20 cellular contexts compared by ENCODE assay signal in genomic region chr4:144650311-144650820, GRCh38. TPM values are rescaled to one million over a fixed set of nuclear protein-coding genes. Genes with fewer than 3 reads are reported as not detected.
DNase-seq lines count a peak whose midpoint lies in the region; ATAC-seq and TF ChIP-seq lines count a peak whose summit lies in the region.
"Had no signal": no experiment of that assay in that cellular context is flagged by ENCODE, and none has a peak within 500 bp of the region (broad histone marks: within the 10 kb centered on the region; RNA-seq: fewer than 3 reads in every experiment).

No MANE protein-coding gene starts in this region.

- no peaks in the 10 kb centered on the region for H3K9me3 ChIP-seq in SJSA1 (replicated peaks)
- no peaks in the 10 kb centered on the region for H3K9me3 ChIP-seq in upper lobe of left lung
- H3K9me3 ChIP-seq: A549 had no signal

- no peak for TF ChIP-seq CTCF in fibroblast of the aortic adventitia (IDR thresholded peaks at IDR 0.05; ENCODE audit: insufficient read depth, low read length)
- TF ChIP-seq CTCF in upper lobe of left lung (IDR thresholded peaks at IDR 0.05): no peak
- TF ChIP-seq CTCF in coronary artery (IDR thresholded peaks at IDR 0.05): no peak

- TF ChIP-seq EP300 in upper lobe of left lung (IDR thresholded peaks at IDR 0.05): no peak

- H3K4me1 ChIP-seq in SJSA1 (replicated peaks) (peaks cover 76% of the 10 kb centered on the region), upper lobe of left lung (peaks cover 13 to 20% (median 16%) of the 10 kb centered on the region in 4 donors)

- H3K36me3 ChIP-seq in SJSA1: no peaks in the 10 kb centered on the region
- no peaks in the 10 kb centered on the region for H3K36me3 ChIP-seq in upper lobe of left lung

- no peak for TF ChIP-seq POLR2A in upper lobe of left lung (IDR thresholded peaks at IDR 0.05)

- no peak for ATAC-seq in upper lobe of left lung (ENCODE audit: low FRiP score in 2 of 2)
- ATAC-seq in GM21526 (IDR thresholded peaks at IDR 0.05; ENCODE audit: low FRiP score, unreplicated experiment): no peak
- no peak for ATAC-seq in GM21390 (IDR thresholded peaks at IDR 0.05; ENCODE audit: unreplicated experiment)
- ATAC-seq: A549; activated CD8-positive, alpha-beta T cell treated with anti-CD3 and anti-CD28 coated beads, Interleukin-2, amount 10 ng/mL, durations not matched to agents 7 days and 5 days; effector memory CD8-positive, alpha-beta T cell; stimulated activated naive CD8-positive, alpha-beta T cell treated with anti-CD3 and anti-CD28 coated beads, Interleukin-15, Interleukin-2, amounts not matched to agents 100 U/mL and 50 U/mL, for 24 hours had no signal

- H3K27me3 ChIP-seq in SJSA1 (replicated peaks): no peaks in the 10 kb centered on the region
- H3K27me3 ChIP-seq in upper lobe of left lung: peaks cover 0 to 20% (median 6%) of the 10 kb centered on the region in 4 donors

- DNase-seq in NCI-H748 (lab: John Stamatoyannopoulos, UW; ENCODE audit: unreplicated experiment) (peak; percentile 1), NCI-H748 treated with DMSO at 0.1 percent for 48 hours (lab: John Stamatoyannopoulos, UW) (no peak), SJSA1 (ENCODE audit: low read depth in 1 of 2, low spot score in 2 of 2) (no peak), fibroblast of the aortic adventitia (ENCODE audit: low read depth) (no peak), upper lobe of left lung (no peak), coronary artery (ENCODE audit: low spot score) (no peak)
- DNase-seq: activated CD8-positive, alpha-beta T cell treated with anti-CD3 and anti-CD28 coated beads, Interleukin-2, amount 10 ng/mL, durations not matched to agents 7 days and 5 days; activated naive CD8-positive, alpha-beta T cell treated with anti-CD3 and anti-CD28 coated beads for 36 hours; activated T-cell treated with anti-CD3 and anti-CD28 coated beads, Interleukin-2, amount 50 U/mL, for 48 hours; effector memory CD8-positive, alpha-beta T cell; NCI-H1092; NCI-H2171 treated with DMSO at 0.1 percent for 48 hours; retina; stimulated activated CD4-positive, alpha-beta T cell treated with anti-CD3 and anti-CD28 coated beads, Interleukin-15, amount 100 ng/mL, for 24 hours; stimulated activated naive CD8-positive, alpha-beta T cell treated with anti-CD3 and anti-CD28 coated beads, Interleukin-15, Interleukin-2, amounts not matched to agents 100 U/mL and 50 U/mL, for 24 hours; T-helper 2 cell had no signal

- H3K27ac ChIP-seq in SJSA1: peak overlapping the region; percentile 18
- no peak overlapping the region for H3K27ac ChIP-seq in upper lobe of left lung
- no peak overlapping the region for H3K27ac ChIP-seq in coronary artery
- H3K27ac ChIP-seq: A549 had no signal

- H3K4me3 ChIP-seq in SJSA1 (no peak overlapping the region), fibroblast of the aortic adventitia (ENCODE audit: low read depth, low read length) (peak overlapping the region; percentile 23), upper lobe of left lung (peak overlapping the region in 3 of 4 donors; percentile 3 to 56 (median 54)), coronary artery (no peak overlapping the region)
- H3K4me3 ChIP-seq: A549 had no signal

- WGBS in upper lobe of left lung, 2 donors: 55 to 71% methylated on average over 5 of the region's 5 CpGs

RNA-seq across cellular contexts. Expression of gene HHIP, which starts 4.4 kb away (rescaled TPM):
- 8.8 and 15.9 TPM in 2 replicates for total RNA-seq in SJSA1 (2014; rRNA removed; shearing (Covaris generic))
- 3.8 and 16.0 TPM in 2 replicates for total RNA-seq in fibroblast of the aortic adventitia (ENCODE audit: low replicate concordance)
- total RNA-seq in upper lobe of left lung: 100 to 1,000 TPM in 1 of 6 donors, 10 to 100 TPM in 5; 19.3 to 144 (median 35.8) TPM
- total RNA-seq: activated CD8-positive, alpha-beta T cell treated with anti-CD3 and anti-CD28 coated beads, Interleukin-2, amount 10 ng/mL, durations not matched to agents 7 days and 5 days; activated naive CD8-positive, alpha-beta T cell treated with anti-CD3 and anti-CD28 coated beads for 36 hours; bronchial epithelial cell had no signal

Comparison
In these comparisons a context has a peak if more than half of its experiments do, and no peak if none do; other contexts are left out.
1. H3K4me3 ChIP-seq: peak in fibroblast of the aortic adventitia (single experiment) and upper lobe of left lung (3 of 4); none in SJSA1 (single experiment) and coronary artery (single experiment).